Comparison of ENCODE assay signal across 17 cellular contexts in genomic region chr5:61493973-61494372, GRCh38.
DNase-seq lines count a peak whose midpoint lies in the region; ATAC-seq and TF ChIP-seq lines count a peak whose summit lies in the region.
"Had no signal": no experiment of that assay in that cellular context is flagged by ENCODE, and none has a peak within 500 bp of the region (broad histone marks: within the 10 kb centered on the region; RNA-seq: fewer than 3 reads in every experiment).

No MANE protein-coding gene starts in this region.

- no peak for ATAC-seq in effector memory CD8-positive, alpha-beta T cell (replicated peaks)
- ATAC-seq in HG03097 (IDR thresholded peaks at IDR 0.05; ENCODE audit: low FRiP score, unreplicated experiment): no peak
- ATAC-seq: CD8-positive, alpha-beta T cell; HCT116 had no signal

- no peak for TF ChIP-seq EP300 in neural cell (conservative IDR thresholded peaks at IDR 0.05; ENCODE audit: poor library complexity, severe bottlenecking)

- no peaks in the 10 kb centered on the region for H3K9me2 ChIP-seq in neural cell (ENCODE audit: insufficient read depth, low read length)

- H3K9me3 ChIP-seq in neural cell (ENCODE audit: low read length): no peaks in the 10 kb centered on the region
- H3K9me3 ChIP-seq: BLaER1 treated with 17β-estradiol and CSF1 and Interleukin-3, amounts not matched to agents 10 nM and 100 nM had no signal

- no peaks in the 10 kb centered on the region for H3K27me3 Mint-ChIP-seq in brain
- H3K27me3 Mint-ChIP-seq in effector memory CD8-positive, alpha-beta T cell: no peaks in the 10 kb centered on the region
- H3K27me3 Mint-ChIP-seq: B cell had no signal

- H3K4me3 Mint-ChIP-seq in brain: peak overlapping the region in 1 of 5 experiments; percentile 32
- H3K4me3 Mint-ChIP-seq in effector memory CD8-positive, alpha-beta T cell: no peak overlapping the region
- H3K4me3 Mint-ChIP-seq: B cell; CD8-positive, alpha-beta T cell; HFFc6 had no signal

- no peak overlapping the region for H3K9ac ChIP-seq in neural cell (ENCODE audit: low read length)
- H3K9ac ChIP-seq: BLaER1 treated with 17β-estradiol and CSF1 and Interleukin-3, amounts not matched to agents 10 nM and 100 nM had no signal

- H3K4me3 ChIP-seq in GM12865 (ENCODE audit: low read depth, low read length) (no peak overlapping the region), neural cell (ENCODE audit: low read length) (peak overlapping the region; percentile 5)
- H3K4me3 ChIP-seq: BLaER1 treated with 17β-estradiol and CSF1 and Interleukin-3, amounts not matched to agents 10 nM and 100 nM had no signal

- peaks cover 86% of the 10 kb centered on the region for H3K4me1 Mint-ChIP-seq in brain
- peaks cover 0 to 2% of the 10 kb centered on the region in 2 donors for H3K4me1 Mint-ChIP-seq in effector memory CD8-positive, alpha-beta T cell (ENCODE audit: low read depth in 2 of 2)
- H3K4me1 Mint-ChIP-seq: B cell had no signal

- no peak overlapping the region for H3K4me2 ChIP-seq in neural cell (ENCODE audit: low read length)
- H3K4me2 ChIP-seq: BLaER1 treated with 17β-estradiol and CSF1 and Interleukin-3, amounts not matched to agents 10 nM and 100 nM had no signal

- peaks cover 8% of the 10 kb centered on the region for H3F3A ChIP-seq in neural cell (ENCODE audit: insufficient read depth, low read length, poor library complexity, severe bottlenecking)

- no peak overlapping the region for H3K27ac ChIP-seq in neural cell (ENCODE audit: low read length)
- H3K27ac ChIP-seq: BLaER1 treated with 17β-estradiol and CSF1 and Interleukin-3, amounts not matched to agents 10 nM and 100 nM had no signal

- TF ChIP-seq CTCF in GM12865 (IDR thresholded peaks at IDR 0.05; ENCODE audit: insufficient read depth, low read depth, low read length, missing control alignments) (no peak), brain (conservative IDR thresholded peaks at IDR 0.05) (no peak), neural cell (IDR thresholded peaks at IDR 0.05; ENCODE audit: poor library complexity, severe bottlenecking) (no peak)

- no peaks in the 10 kb centered on the region for H3K27me3 ChIP-seq in neural cell (ENCODE audit: insufficient read depth, low read depth, low read length)
- H3K27me3 ChIP-seq: BLaER1 treated with 17β-estradiol and CSF1 and Interleukin-3, amounts not matched to agents 10 nM and 100 nM had no signal

- TF ChIP-seq RAD21 in neural cell (conservative IDR thresholded peaks at IDR 0.05): no peak

- H3K79me2 ChIP-seq in neural cell (replicated peaks; ENCODE audit: insufficient read depth, low read length): peaks cover 68% of the 10 kb centered on the region

- DNase-seq in GM12865 (ENCODE audit: low read depth) (peak; percentile 44), NCI-H69 (lab: John Stamatoyannopoulos, UW) (peak; percentile 28), NCI-H187 (lab: John Stamatoyannopoulos, UW) (no peak)
- DNase-seq in effector memory CD8-positive, alpha-beta T cell: no peak
- DNase-seq: Calu3; CD8-positive, alpha-beta T cell; DMS79 treated with DMSO at 0.1 percent for 48 hours; GF-D8; GOT3; H7; HFFc6 had no signal

- H3K36me3 Mint-ChIP-seq in brain: peaks cover 26% of the 10 kb centered on the region
- peaks cover 7% of the 10 kb centered on the region for H3K36me3 Mint-ChIP-seq in effector memory CD8-positive, alpha-beta T cell (ENCODE audit: insufficient read depth)

- peak overlapping the region in 3 of 5 experiments; percentile 1 to 77 (median 71) for H3K27ac Mint-ChIP-seq in brain
- no peak overlapping the region for H3K27ac Mint-ChIP-seq in effector memory CD8-positive, alpha-beta T cell
- H3K27ac Mint-ChIP-seq: B cell; CD8-positive, alpha-beta T cell; HFFc6 had no signal

- no peaks in the 10 kb centered on the region for H3K9me3 Mint-ChIP-seq in brain
- peaks cover 0 to 1% of the 10 kb centered on the region in 2 donors for H3K9me3 Mint-ChIP-seq in effector memory CD8-positive, alpha-beta T cell
- H3K9me3 Mint-ChIP-seq: CD8-positive, alpha-beta T cell; HFFc6 had no signal

- H4K20me1 ChIP-seq in neural cell (ENCODE audit: insufficient read depth): no peaks in the 10 kb centered on the region

- peaks cover 9% of the 10 kb centered on the region for H3K36me3 ChIP-seq in neural cell (ENCODE audit: insufficient read depth, low read length)

- no peak overlapping the region for H2AFZ ChIP-seq in neural cell (ENCODE audit: low read depth, low read length)

TF ChIP-seq in neural cell, 6 proteins besides CTCF, POLR2A, EP300 and RAD21:
- no peak for TF ChIP-seq POLR2AphosphoS5 (IDR thresholded peaks at IDR 0.05)
- TF ChIP-seq SMC3 (conservative IDR thresholded peaks at IDR 0.05; ENCODE audit: poor library complexity): no peak
- no peak for TF ChIP-seq TAF1 (IDR thresholded peaks at IDR 0.05; ENCODE audit: low read depth)
- TF ChIP-seq EZH2 (IDR thresholded peaks at IDR 0.05; ENCODE audit: borderline replicate concordance, insufficient read depth, low read length, poor library complexity, severe bottlenecking): no peak
- no peak for TF ChIP-seq REST (IDR thresholded peaks at IDR 0.05; ENCODE audit: borderline replicate concordance)
- TF ChIP-seq MXI1 (conservative IDR thresholded peaks at IDR 0.05; ENCODE audit: poor library complexity, severe bottlenecking): no peak

Comparison
In these comparisons a context has a peak if more than half of its experiments do, and no peak if none do; other contexts are left out.
1. DNase-seq: peak in GM12865 (single experiment) and NCI-H69 (single experiment); none in effector memory CD8-positive, alpha-beta T cell (0 of 3) and NCI-H187 (0 of 2).
2. H3K27ac Mint-ChIP-seq: peak in brain (3 of 5); none in effector memory CD8-positive, alpha-beta T cell (0 of 2).